Comparison of ENCODE assay signal across 12 cellular contexts in the genomic region with DNA sequence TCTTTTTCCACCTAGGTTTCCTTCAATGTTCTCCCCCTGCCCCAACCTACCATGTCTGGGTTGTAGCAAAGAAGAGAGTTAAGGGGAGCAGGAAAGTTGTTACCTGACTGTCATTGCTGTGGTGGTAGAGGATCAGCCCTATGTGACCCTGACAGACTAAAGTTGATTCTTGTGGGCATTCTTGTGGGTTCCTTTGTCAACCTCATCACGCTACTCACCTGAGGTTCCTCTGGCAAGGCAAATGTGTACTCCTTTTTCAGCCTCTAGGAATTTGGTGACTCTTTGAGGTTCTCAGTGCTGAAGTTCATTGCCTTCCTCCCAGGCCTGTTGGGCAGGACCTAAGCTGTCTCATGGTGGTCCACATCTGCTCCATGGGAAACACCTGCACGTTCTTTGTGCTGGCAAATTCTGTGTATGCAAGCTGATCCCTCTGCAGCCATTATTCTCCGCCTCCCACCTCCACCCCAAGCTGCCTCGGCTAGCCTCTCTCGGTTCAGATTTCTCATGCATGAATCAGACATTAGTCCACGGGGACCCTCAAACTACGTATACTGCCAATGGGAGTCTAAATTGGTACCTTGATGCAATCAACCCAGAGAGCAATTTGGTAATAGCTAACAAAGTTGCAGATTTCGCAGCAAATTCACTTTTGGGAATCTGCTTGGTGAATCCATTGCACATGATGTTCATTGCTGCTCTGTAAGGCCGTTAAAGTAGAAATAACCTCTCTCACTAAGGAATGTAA. TPM values are rescaled to one million over a fixed set of nuclear protein-coding genes. Genes with fewer than 3 reads are reported as not detected.
DNase-seq lines count a peak whose midpoint lies in the region; ATAC-seq and TF ChIP-seq lines count a peak whose summit lies in the region.
"Had no signal": no experiment of that assay in that cellular context is flagged by ENCODE, and none has a peak within 500 bp of the region (broad histone marks: within the 10 kb centered on the region; RNA-seq: fewer than 3 reads in every experiment).

No MANE protein-coding gene starts in this region.

- H3K27ac ChIP-seq in DOHH2 (ENCODE audit: low read depth, low read length) (no peak overlapping the region), esophagus squamous epithelium (no peak overlapping the region)

- H3K27ac Mint-ChIP-seq in nephron progenitor cell: no peak overlapping the region

- H4K20me1 ChIP-seq in DOHH2 (ENCODE audit: control insufficient read depth, insufficient read depth, low read depth, low read length): peaks cover 4% of the 10 kb centered on the region; the same call in 1 of the 2 replicates

- H3K9me2 ChIP-seq in DOHH2 (replicated peaks; ENCODE audit: control insufficient read depth, low read length): no peaks in the 10 kb centered on the region

- peaks cover 35% of the 10 kb centered on the region for H3K79me2 ChIP-seq in DOHH2 (ENCODE audit: control insufficient read depth, low read length)

- H3K36me3 ChIP-seq in DOHH2 (ENCODE audit: control insufficient read depth, low read length) (peaks cover 19% of the 10 kb centered on the region), esophagus squamous epithelium (peaks cover 0 to 11% (median 0%) of the 10 kb centered on the region in 3 donors)

- H3K4me2 ChIP-seq in DOHH2 (ENCODE audit: low read length): peak overlapping the region; percentile 88; the same call in 1 of the 2 replicates

- H3K4me1 ChIP-seq in DOHH2 (ENCODE audit: control insufficient read depth, low read length) (peaks cover 35% of the 10 kb centered on the region), esophagus squamous epithelium (peaks cover 4 to 39% (median 17%) of the 10 kb centered on the region in 3 donors)

- H3F3A ChIP-seq in DOHH2 (ENCODE audit: control insufficient read depth, insufficient read depth): peaks cover 2% of the 10 kb centered on the region; the same call in 1 of the 2 replicates

- peak overlapping the region; percentile 89 for H3K4me3 Mint-ChIP-seq in nephron progenitor cell

- peaks cover 36% of the 10 kb centered on the region for H3K4me1 Mint-ChIP-seq in nephron progenitor cell

- TF ChIP-seq CTCF in DOHH2 (IDR thresholded peaks at IDR 0.05; ENCODE audit: low read depth, low read length, poor library complexity, severe bottlenecking): no peak
- no peak for TF ChIP-seq CTCF in cardiac fibroblast (IDR thresholded peaks at IDR 0.05; ENCODE audit: low read depth, low read length)
- TF ChIP-seq CTCF in nephron progenitor cell (IDR thresholded peaks at IDR 0.05): no peak
- no peak for TF ChIP-seq CTCF in esophagus squamous epithelium (IDR thresholded peaks at IDR 0.05)

- in situ Hi-C loops in ACHN (cut with HindIII; ENCODE audit: low pct_ligation_motif_present, low pct_unique_long_range_greater_than_20kb, low sequenced_read_pairs): no loop called here

- peak; percentile 21 for DNase-seq in NCI-H2227 treated with DMSO at 0.1 percent for 48 hours (lab: John Stamatoyannopoulos, UW)
- peak; percentile 8 to 71 for DNase-seq in cardiac fibroblast (ENCODE audit: low read depth in 2 of 2)
- no peak for DNase-seq in nephron progenitor cell
- DNase-seq in pons (ENCODE audit: low spot score): no peak
- DNase-seq in esophagus squamous epithelium (lab: John Stamatoyannopoulos, UW): no peak
- no peak for DNase-seq in ACHN
- DNase-seq: activated effector memory CD4-positive, alpha-beta T cell treated with Interleukin-2 at 50 U/mL for 16 hours; stimulated activated CD4-positive, alpha-beta T cell treated with anti-CD3 and anti-CD28 coated beads, Interleukin-12 subunit alpha, Interleukin-12 subunit beta, amount 100 ng/mL, for 4 hours; SW 1271 had no signal

- H3K27me3 ChIP-seq in DOHH2 (ENCODE audit: control insufficient read depth, low read length) (no peaks in the 10 kb centered on the region), esophagus squamous epithelium (no peaks in the 10 kb centered on the region)

- H3K27me3 Mint-ChIP-seq in nephron progenitor cell (ENCODE audit: low read depth, poor library complexity): peaks cover 6% of the 10 kb centered on the region

- no peak for TF ChIP-seq POLR2A in esophagus squamous epithelium (IDR thresholded peaks at IDR 0.05)

- intact Hi-C loops in esophagus squamous epithelium (cut with DNase I): no loop called here

- no peaks in the 10 kb centered on the region for H3K9me3 Mint-ChIP-seq in nephron progenitor cell

- 79 to 82% methylated on average over 9 of the region's 9 CpGs for WGBS in esophagus squamous epithelium, 2 donors

- H3K4me3 ChIP-seq in DOHH2 (ENCODE audit: low read length) (0 out of 2 replicates have a peak overlapping the region, but pooled peaks have one; percentile 96), cardiac fibroblast (replicated peaks in 1 of 2; ENCODE audit: low read depth in 2 of 2, low read length in 2 of 2) (no peak overlapping the region), esophagus squamous epithelium (no peak overlapping the region)
- H3K4me3 ChIP-seq: lung had no signal

- no peak for ATAC-seq in HG03139 (IDR thresholded peaks at IDR 0.05; ENCODE audit: unreplicated experiment)

- H3K9me3 ChIP-seq in DOHH2 (ENCODE audit: control insufficient read depth, insufficient read depth, low read length): no peaks in the 10 kb centered on the region
- H3K9me3 ChIP-seq in esophagus squamous epithelium: no peaks in the 10 kb centered on the region

- H3K36me3 Mint-ChIP-seq in nephron progenitor cell (ENCODE audit: low read depth): peaks cover 10% of the 10 kb centered on the region

RNA-seq across cellular contexts. Expression of gene GMCL1, which starts 1.5 kb away (rescaled TPM):
- total RNA-seq in esophagus squamous epithelium: 10 to 100 TPM; 11.9 to 15.6 (median 13.4) TPM

Comparison
In these comparisons a context has a peak if more than half of its experiments do, and no peak if none do; other contexts are left out.
1. DNase-seq: peak in NCI-H2227 treated with DMSO at 0.1 percent for 48 hours (single experiment) and cardiac fibroblast (2 of 2); none in nephron progenitor cell (single experiment), pons (single experiment), esophagus squamous epithelium (single experiment) and ACHN (single experiment).